In genomic region chr9:15509931-15510788, GRCh38 we compare ENCODE assay signal across 8 cellular contexts. TPM values are rescaled to one million over a fixed set of nuclear protein-coding genes. Genes with fewer than 3 reads are reported as not detected.
A peak's percentile ranks its signal among the peaks of the same experiment; 100 is the strongest.
DNase-seq lines count a peak whose midpoint lies in the region; FAIRE-seq and TF ChIP-seq lines count a peak whose summit lies in the region.

No MANE protein-coding gene starts in this region.

- DNase-seq in H7 (peak; percentile 90), NAMALWA (ENCODE audit: low spot score) (peak; percentile 60), dermis blood vessel endothelial cell (peak; percentile 44), medulla oblongata (ENCODE audit: extremely low spot score) (peak; percentile 39), D721Med (ENCODE audit: insufficient read length, low spot score) (no peak)
- DNase-seq in activated CD4-positive, alpha-beta T cell treated with anti-CD3 and anti-CD28 coated beads, Interleukin-2, amount 50 U/mL, for 1 hour = peak; percentile 58
- peak; percentile 32 for DNase-seq in stimulated activated CD8-positive, alpha-beta memory T cell treated with anti-CD3 and anti-CD28 coated beads, Interleukin-12 subunit alpha, Interleukin-12 subunit beta, amount 100 ng/mL, for 24 hours (ENCODE audit: extremely low read depth)

- H3K27me3 ChIP-seq in H7 (ENCODE audit: control insufficient read depth, insufficient read depth, low read length) = no peaks in the 10 kb centered on the region

- FAIRE-seq in D721Med (lab: Jason Lieb, UNC) = no peak

- TF ChIP-seq CTCF in D721Med (IDR thresholded peaks at IDR 0.05; ENCODE audit: insufficient read depth, missing control alignments) = no peak

- H3K4me3 ChIP-seq in GM08714 (ENCODE audit: low read length) (peak overlapping the region; percentile 100), H7 (ENCODE audit: insufficient read depth, low read depth, low read length) (peak overlapping the region; percentile 97)

- peaks cover 16% of the 10 kb centered on the region for H3K36me3 ChIP-seq in H7 (replicated peaks; ENCODE audit: control insufficient read depth, insufficient read depth, low read length)

RNA-seq across cellular contexts. Expression of gene PSIP1, which starts 0.6 kb away (rescaled TPM):
- total RNA-seq in H7 (2014; rRNA removed; shearing (Covaris generic)) = 125 and 230 TPM in 2 replicates
- 55.8 and 67.7 TPM in 2 replicates for total RNA-seq in dermis blood vessel endothelial cell

RNA-seq across cellular contexts. Expression of gene CCDC171, which starts 42.7 kb away (rescaled TPM):
- total RNA-seq in H7 (2014; rRNA removed; shearing (Covaris generic)) = 1.1 and 2.7 TPM in 2 replicates
- 0.68 and 0.98 TPM in 2 replicates for total RNA-seq in dermis blood vessel endothelial cell
